Comparison of ENCODE assay signal across 1 cellular context in genomic region chr22:36731916-36732315, GRCh38.
TF ChIP-seq lines count a peak whose summit lies in the region.

No MANE protein-coding gene starts in this region.

TF ChIP-seq in GM23338, 12 proteins besides CTCF, POLR2A, EP300 and RAD21 (continued from another document):
- TF ChIP-seq ZNF462 (CRISPR knock-in tag; IDR thresholded peaks at IDR 0.05): no peak
- TF ChIP-seq STAT1 (IDR thresholded peaks at IDR 0.05; ENCODE audit: unreplicated experiment): no peak
- no peak for TF ChIP-seq REST (IDR thresholded peaks at IDR 0.05; ENCODE audit: unreplicated experiment)
- TF ChIP-seq CREB1 (CRISPR knock-in tag; IDR thresholded peaks at IDR 0.05; ENCODE audit: low read depth): no peak
- TF ChIP-seq JUNB (IDR thresholded peaks at IDR 0.05; ENCODE audit: unreplicated experiment): no peak
- no peak for TF ChIP-seq ZNF114 (CRISPR knock-in tag; IDR thresholded peaks at IDR 0.05)
TF ChIP-seq in GM23338: peak in this region for 0.
